8 cellular contexts compared by ENCODE assay signal in the genomic region with DNA sequence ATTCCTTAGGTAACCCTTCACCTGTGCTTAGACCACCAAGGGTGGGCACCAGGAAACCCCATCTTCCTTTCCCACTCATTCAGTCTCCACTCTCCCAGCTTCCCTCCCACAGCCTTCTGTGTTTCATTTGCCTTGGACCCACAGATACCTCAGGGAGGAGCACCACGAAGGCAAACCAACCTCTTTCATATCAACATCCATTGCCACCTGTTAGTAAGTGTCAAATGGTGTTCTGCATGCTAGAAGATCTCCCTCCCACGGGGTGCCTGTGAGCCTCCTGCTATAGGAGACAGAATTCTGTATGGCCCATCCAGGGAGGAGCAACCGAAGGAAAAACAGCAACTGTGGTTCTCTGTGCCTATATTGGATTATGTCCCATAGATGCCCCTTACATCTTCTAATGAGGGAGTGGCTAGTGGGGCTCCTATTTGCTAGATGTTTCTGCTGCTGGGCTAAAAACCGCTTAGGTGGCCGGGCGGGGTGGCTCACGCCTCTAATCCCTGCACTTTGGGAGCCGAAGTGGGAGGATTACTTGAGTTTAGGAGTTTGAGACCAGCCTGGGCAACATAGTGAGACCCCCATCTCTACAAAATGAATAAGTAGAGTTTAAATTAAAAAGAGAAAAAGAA. TPM values are rescaled to one million over a fixed set of nuclear protein-coding genes. Genes with fewer than 3 reads are reported as not detected.
DNase-seq lines count a peak whose midpoint lies in the region; ATAC-seq, FAIRE-seq and TF ChIP-seq lines count a peak whose summit lies in the region.

No MANE protein-coding gene starts in this region.

- FAIRE-seq in H1 (lab: Jason Lieb, UNC), result no peak

- TF ChIP-seq POLR2A in H1 (IDR thresholded peaks at IDR 0.05; ENCODE audit: control extremely low read depth in 1 of 2, low read depth in 2 of 2, low read length in 2 of 2) (no peak), ovary (IDR thresholded peaks at IDR 0.05) (no peak)

- no peak overlapping the region for H2AK5ac ChIP-seq in H1 (ENCODE audit: low read depth, low read length)

- H2BK12ac ChIP-seq in H1 (ENCODE audit: low read depth, low read length), result no peak overlapping the region

- H3K4me1 Mint-ChIP-seq in CD8-positive, alpha-beta T cell (ENCODE audit: low read depth), result peaks cover 4% of the 10 kb centered on the region

- H3K14ac ChIP-seq in H1 (ENCODE audit: insufficient read length), result no peak overlapping the region

- H4K20me1 ChIP-seq in OCI-LY3 (ENCODE audit: insufficient read depth, low read length), result no peaks in the 10 kb centered on the region
- no peaks in the 10 kb centered on the region for H4K20me1 ChIP-seq in H1 (replicated peaks in 1 of 2; ENCODE audit: control insufficient read depth in 1 of 2, insufficient read depth in 2 of 2, low read length in 2 of 2)

- no peak for ATAC-seq in CD8-positive, alpha-beta T cell

- H3K9ac ChIP-seq in OCI-LY3 (ENCODE audit: low read length), result peak overlapping the region; percentile 49
- no peak overlapping the region for H3K9ac ChIP-seq in H1 (replicated peaks in 1 of 4; ENCODE audit: extremely low read depth in 1 of 4, low read depth in 3 of 4, low read length in 3 of 4)

- no peaks in the 10 kb centered on the region for H3K9me3 ChIP-seq in CD8-positive, alpha-beta T cell (ENCODE audit: low read length)
- H3K9me3 ChIP-seq in OCI-LY3 (ENCODE audit: insufficient read depth, low read length) (no peaks in the 10 kb centered on the region), H1 (ENCODE audit: insufficient read depth in 2 of 2, low read depth in 1 of 2, low read length in 1 of 2) (peaks cover 0 to 2% of the 10 kb centered on the region in 2 experiments; a peak in 1 of 4 replicates), ovary (no peaks in the 10 kb centered on the region)

- intact Hi-C loops in CD8-positive, alpha-beta T cell (cut with DNase I, micrococcal nuclease), result loop anchor here (1.0 to 5.0 kb wide), 4 partner anchors 26 to 1546 kb away; partner anchors contain the start of genes KIF26B (in 2 of the 2), CNST (in 1 of the 2), SCCPDH (in 1 of the 2) and TFB2M (in 1 of the 2)
- intact Hi-C loops in ovary (cut with DNase I), result loop anchor here in 3 of 4 donors (5.0 to 10.0 kb wide), 4 partner anchors 131 to 201 kb away; partner anchors contain the start of genes CNST (in 3 of the 3) and TFB2M (in 3 of the 3)

- no peak for TF ChIP-seq RAD21 in H1 (IDR thresholded peaks at IDR 0.05 in 1 of 2, conservative IDR thresholded peaks at IDR 0.05 in 1 of 2; ENCODE audit: low read depth in 2 of 2, low read length in 2 of 2)

- no peaks in the 10 kb centered on the region for H3K23me2 ChIP-seq in H1 (ENCODE audit: low read depth, low read length)

- no peak overlapping the region for H4K5ac ChIP-seq in H1 (ENCODE audit: insufficient read length, low read depth, low read length)

- H3K18ac ChIP-seq in H1 (ENCODE audit: extremely low read depth, low read length), result no peak overlapping the region

- no peaks in the 10 kb centered on the region for H3K79me1 ChIP-seq in H1 (ENCODE audit: low read depth, low read length)

- TF ChIP-seq CTCF in CD8-positive, alpha-beta T cell (IDR thresholded peaks at IDR 0.05), result no peak
- TF ChIP-seq CTCF in OCI-LY3 (IDR thresholded peaks at IDR 0.05; ENCODE audit: low read depth, low read length), result no peak
- TF ChIP-seq CTCF in H1 (IDR thresholded peaks at IDR 0.05; ENCODE audit: control extremely low read depth in 1 of 3, insufficient read depth in 1 of 3, low read depth in 1 of 3, low read length in 3 of 3), result no peak
- TF ChIP-seq CTCF in ovary (IDR thresholded peaks at IDR 0.05), result no peak

- H3K79me2 ChIP-seq in OCI-LY3 (ENCODE audit: low read length), result no peaks in the 10 kb centered on the region
- no peaks in the 10 kb centered on the region for H3K79me2 ChIP-seq in H1 (ENCODE audit: control insufficient read depth in 1 of 2, insufficient read depth in 2 of 2, low read length in 2 of 2)

- H4K91ac ChIP-seq in H1 (replicated peaks; ENCODE audit: insufficient read length, low read length), result no peak overlapping the region

- DNase-seq in CD8-positive, alpha-beta T cell, result no peak
- no peak for DNase-seq in H1 (ENCODE audit: low read depth in 1 of 2, low spot score in 2 of 2)
- no peak for DNase-seq in ovary
- no peak for DNase-seq in KG1 (lab: John Stamatoyannopoulos, UW)
- no peak for DNase-seq in RKO (ENCODE audit: low spot score)
- DNase-seq in NCI-H2081 treated with DMSO at 0.1 percent for 48 hours (lab: John Stamatoyannopoulos, UW), result no peak
- no peak for DNase-seq in stimulated activated CD4-positive, alpha-beta T cell treated with anti-CD3 and anti-CD28 coated beads, Interleukin-12 subunit alpha, Interleukin-12 subunit beta, amount 100 ng/mL, for 4 hours

- POLR2A ChIA-PET in CD8-positive, alpha-beta T cell (lab: Charles Lee), result no interaction called here
- POLR2A ChIA-PET in H1 (lab: Charles Lee; ENCODE audit: partially characterized antibody), result no interaction called here

- no peak overlapping the region for H3K56ac ChIP-seq in H1 (replicated peaks; ENCODE audit: insufficient read length, low read depth, low read length)

- no peak overlapping the region for H2BK15ac ChIP-seq in H1 (ENCODE audit: low read length)

- H3K4me2 ChIP-seq in OCI-LY3 (ENCODE audit: low read length), result peak overlapping the region; percentile 52
- H3K4me2 ChIP-seq in H1 (ENCODE audit: insufficient read depth in 1 of 2, low read depth in 2 of 2, low read length in 2 of 2), result 0 out of 4 replicates have a peak overlapping the region, but pooled peaks of 1 of the 2 experiments have one; percentile 37

- no peak overlapping the region for H3K4ac ChIP-seq in H1 (replicated peaks; ENCODE audit: insufficient read length, low read depth, low read length)

- H3K4me3 ChIP-seq in CD8-positive, alpha-beta T cell (ENCODE audit: low read depth, low read length), result peak overlapping the region; percentile 11
- H3K4me3 ChIP-seq in OCI-LY3 (ENCODE audit: low read length), result peak overlapping the region; percentile 51
- peak overlapping the region in 2 of 4 experiments; percentile 19 to 33; a peak in 1 of 8 replicates for H3K4me3 ChIP-seq in H1 (ENCODE audit: extremely low read depth in 1 of 4, insufficient read depth in 2 of 4, low read depth in 3 of 4, low read length in 4 of 4)
- H3K4me3 ChIP-seq in ovary, result peak overlapping the region; percentile 26

- H3K4me1 ChIP-seq in CD8-positive, alpha-beta T cell (ENCODE audit: insufficient read depth, low read length), result peaks cover 2% of the 10 kb centered on the region
- H3K4me1 ChIP-seq in OCI-LY3 (ENCODE audit: low read length) (peaks cover 18% of the 10 kb centered on the region), H1 (replicated peaks in 1 of 4; ENCODE audit: control insufficient read depth in 3 of 4, insufficient read depth in 4 of 4, low read length in 3 of 4) (no peaks in the 10 kb centered on the region), ovary (ENCODE audit: insufficient read depth) (peaks cover 1% of the 10 kb centered on the region)

- no peak overlapping the region for H3K27ac Mint-ChIP-seq in CD8-positive, alpha-beta T cell

- H3K9me3 Mint-ChIP-seq in CD8-positive, alpha-beta T cell, result peaks cover 7% of the 10 kb centered on the region

- no peaks in the 10 kb centered on the region for H3K36me3 Mint-ChIP-seq in CD8-positive, alpha-beta T cell

- H3K27me3 Mint-ChIP-seq in CD8-positive, alpha-beta T cell (ENCODE audit: low read depth), result peaks cover 1% of the 10 kb centered on the region

- H4K8ac ChIP-seq in H1 (ENCODE audit: extremely low read depth, insufficient read depth, low read length), result no peak overlapping the region

- H2BK120ac ChIP-seq in H1 (replicated peaks; ENCODE audit: low read depth, low read length), result no peak overlapping the region

- TF ChIP-seq EP300 in H1 (IDR thresholded peaks at IDR 0.05; ENCODE audit: borderline replicate concordance in 1 of 2, low read depth in 2 of 2, low read length in 2 of 2) (no peak), ovary (IDR thresholded peaks at IDR 0.05) (no peak)

- no peak overlapping the region for H2BK5ac ChIP-seq in H1 (ENCODE audit: low read depth, low read length)

- H3K36me3 ChIP-seq in CD8-positive, alpha-beta T cell (ENCODE audit: insufficient read depth, low read length), result no peaks in the 10 kb centered on the region
- H3K36me3 ChIP-seq in OCI-LY3 (replicated peaks; ENCODE audit: low read depth, low read length), result no peaks in the 10 kb centered on the region
- H3K36me3 ChIP-seq in H1 (ENCODE audit: control insufficient read depth in 2 of 4, insufficient read depth in 4 of 4, low read length in 3 of 4), result no peaks in the 10 kb centered on the region
- no peaks in the 10 kb centered on the region for H3K36me3 ChIP-seq in ovary

- WGBS in H1 (ENCODE audit: extremely low coverage in 1 of 2, insufficient coverage in 1 of 2, insufficient read length in 1 of 2, insufficient replicate concordance in 2 of 2, low coverage in 1 of 2, low lambda C conversion rate in 2 of 2, missing lambda C conversion rate in 1 of 2), 2 experiments, result 90% methylated on average over 8 of the region's 8 CpGs; no CpG with 5 or more reads in 1 of the 2 experiments
- 67 to 79% (median 78%) methylated on average over 8 of the region's 8 CpGs for WGBS in ovary, 3 donors

- no peaks in the 10 kb centered on the region for H3K27me3 ChIP-seq in CD8-positive, alpha-beta T cell (ENCODE audit: insufficient read depth, low read length)
- no peaks in the 10 kb centered on the region for H3K27me3 ChIP-seq in OCI-LY3 (ENCODE audit: low read depth, low read length)
- H3K27me3 ChIP-seq in H1 (replicated peaks in 1 of 4; ENCODE audit: control insufficient read depth in 3 of 4, extremely low read depth in 1 of 4, insufficient read depth in 3 of 4, low read length in 3 of 4), result no peaks in the 10 kb centered on the region
- no peaks in the 10 kb centered on the region for H3K27me3 ChIP-seq in ovary

- CTCF ChIA-PET in CD8-positive, alpha-beta T cell (lab: Charles Lee), result interaction anchor here (3.2 kb wide), 1 partner anchor 201 kb away, joined by 14 read pairs; no protein-coding TSS in a partner anchor
- CTCF ChIA-PET in H1 (lab: Charles Lee; ENCODE audit: partially characterized antibody), result interaction anchor here (1.3 to 11.0 kb wide), 3 partner anchors 11 to 45 kb away, joined by 3 to 91 read pairs (median 66); no protein-coding TSS in a partner anchor

- no peak overlapping the region for H3K27ac ChIP-seq in CD8-positive, alpha-beta T cell (ENCODE audit: low read depth, low read length)
- H3K27ac ChIP-seq in OCI-LY3 (ENCODE audit: low read length) (peak overlapping the region; percentile 28), H1 (ENCODE audit: low read depth, low read length) (no peak overlapping the region), ovary (no peak overlapping the region)

- no peak overlapping the region for H3K23ac ChIP-seq in H1 (ENCODE audit: insufficient read length)

- peak overlapping the region; percentile 76 for H3K4me3 Mint-ChIP-seq in CD8-positive, alpha-beta T cell

- no peak overlapping the region for H2BK20ac ChIP-seq in H1 (ENCODE audit: low read length)

- H2AFZ ChIP-seq in OCI-LY3 (ENCODE audit: low read depth, low read length), result peak overlapping the region; percentile 77
- H2AFZ ChIP-seq in H1 (ENCODE audit: low read length), result peak overlapping the region; percentile 79; the same call in 1 of the 2 replicates

RNA-seq across cellular contexts. Expression of gene SCCPDH, which starts 25.6 kb away (rescaled TPM):
- 1 to 10 TPM; 5.4 to 6.0 TPM for total RNA-seq in CD8-positive, alpha-beta T cell
- 17.0 and 17.2 TPM in 2 replicates for total RNA-seq in H1 (2021; fragmentation: NEBNext Ultra II Directional; extraction: Animal tissue kit (Norgen Biotek cat#: 25700))
- polyA plus RNA-seq in H1 (2011; rRNA removed) (6.2 and 9.5 TPM in 2 replicates), ovary (10 to 100 TPM; 20.3 to 24.9 TPM)
- 10.8 TPM for polyA plus RNA-seq in H1 (2011; cell fraction: cytosol; rRNA removed)
- 4.1 TPM for polyA plus RNA-seq in H1 (2011; cell fraction: nucleus; rRNA removed)
- polyA plus RNA-seq in H1 (2012, experiment 1 of 2), result 13.8 to 17.7 TPM (median 14.6 TPM) in 4 replicates
- 4.3 TPM for polyA plus RNA-seq in H1 (2012, experiment 2 of 2)
- polyA plus RNA-seq in H1 (2013, experiment 1 of 2), result 10.3 TPM
- polyA plus RNA-seq in H1 (2013, experiment 2 of 2), result 11.6 TPM
- 5.9 and 8.5 TPM in 2 replicates for polyA minus RNA-seq in H1 (2011; rRNA and poly(A)+ RNA removed)
- 5.9 TPM for polyA minus RNA-seq in H1 (2011; cell fraction: cytosol; rRNA and poly(A)+ RNA removed)
- 8.3 TPM for polyA minus RNA-seq in H1 (2011; cell fraction: nucleus; rRNA and poly(A)+ RNA removed)
- total RNA-seq in ovary, result 10 to 100 TPM; 14.7 to 26.2 (median 23.8) TPM
